10 cellular contexts compared by ENCODE assay signal in the genomic region with DNA sequence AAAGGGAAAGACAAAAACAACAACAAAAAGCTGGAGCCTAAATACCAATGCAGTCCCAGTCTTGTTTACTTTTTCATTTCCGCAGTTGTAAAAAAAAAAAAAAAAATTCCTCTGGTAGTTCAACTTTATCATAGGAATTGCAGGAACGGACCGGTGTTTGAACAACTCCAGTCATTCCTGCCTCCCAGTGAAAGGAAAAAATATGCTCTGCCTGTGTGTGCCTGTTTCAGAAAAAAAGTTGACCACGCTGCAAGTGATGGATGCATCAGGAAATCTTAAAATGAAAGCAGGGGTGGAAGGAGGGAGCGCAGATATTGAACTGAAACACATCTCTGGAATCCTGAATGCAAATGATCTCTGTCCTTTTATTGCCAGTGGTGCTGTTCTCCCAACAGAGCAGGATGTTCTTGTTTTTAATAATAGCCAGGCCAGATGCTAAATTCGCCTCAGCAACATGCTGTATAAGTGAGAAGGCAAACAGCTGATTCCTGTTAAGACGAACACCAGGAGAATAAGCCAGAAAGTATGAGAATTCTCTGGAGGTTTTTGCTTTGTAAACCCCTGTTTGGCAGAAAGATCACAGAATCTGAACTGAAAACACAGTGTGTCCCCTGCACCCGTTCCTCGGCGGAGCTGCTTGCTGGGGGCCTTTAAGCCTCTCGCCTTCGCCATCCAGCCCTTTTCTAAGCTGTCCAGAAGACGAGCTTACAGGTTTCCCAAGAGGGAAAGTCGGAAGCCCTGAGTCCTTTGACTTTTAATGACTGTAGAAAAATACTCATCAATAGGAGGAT.
DNase-seq lines count a peak whose midpoint lies in the region; ATAC-seq and TF ChIP-seq lines count a peak whose summit lies in the region.
"Had no signal": no experiment of that assay in that cellular context is flagged by ENCODE, and none has a peak within 500 bp of the region (broad histone marks: within the 10 kb centered on the region; RNA-seq: fewer than 3 reads in every experiment).

No MANE protein-coding gene starts in this region.

- no peak overlapping the region for H4K91ac ChIP-seq in neuronal stem cell (ENCODE audit: low read depth, low read length, poor library complexity)

- H3K23ac ChIP-seq in neuronal stem cell (ENCODE audit: low read depth, low read length, poor library complexity): no peak overlapping the region

- no peak overlapping the region for H3K9ac ChIP-seq in neuronal stem cell (ENCODE audit: low read depth, low read length, poor library complexity)

- H2AK5ac ChIP-seq in neuronal stem cell (ENCODE audit: low read depth, low read length): no peak overlapping the region

- no peak overlapping the region for H2BK12ac ChIP-seq in neuronal stem cell (ENCODE audit: low read length)

- H2AFZ ChIP-seq in neuronal stem cell (ENCODE audit: low read length): no peak overlapping the region

- no peak overlapping the region for H3K18ac ChIP-seq in neuronal stem cell (ENCODE audit: low read length)

- H2BK15ac ChIP-seq in neuronal stem cell (ENCODE audit: low read length): no peak overlapping the region

- no peak overlapping the region for H3K4ac ChIP-seq in neuronal stem cell (ENCODE audit: low read length)

- H3K27ac ChIP-seq in heart right ventricle (peak overlapping the region in 6 of 10 donors; percentile 13 to 47 (median 39)), gastrocnemius medialis (peak overlapping the region; percentile 54 to 84 (median 66)), neuronal stem cell (replicated peaks; ENCODE audit: low read length) (no peak overlapping the region)

- intact Hi-C loops in heart right ventricle (cut with DNase I) (no loop called here), gastrocnemius medialis (cut with DNase I; ENCODE audit: low total_unique reads) (no loop called here)

- H4K8ac ChIP-seq in neuronal stem cell (ENCODE audit: low read depth, low read length): no peak overlapping the region

- H2BK120ac ChIP-seq in neuronal stem cell (ENCODE audit: low read depth, low read length): no peak overlapping the region

- peak in 1 of 2 donors; percentile 18 for TF ChIP-seq POLR2A in gastrocnemius medialis (IDR thresholded peaks at IDR 0.05)

- H3K4me3 ChIP-seq in WI38 (ENCODE audit: low read depth, low read length) (peak overlapping the region; percentile 48), heart right ventricle (peak overlapping the region in 6 of 10 donors; percentile 2 to 32 (median 30)), gastrocnemius medialis (peak overlapping the region; percentile 40 to 41 (median 41)), neuronal stem cell (ENCODE audit: low read length in 2 of 2) (no peak overlapping the region)

- no peaks in the 10 kb centered on the region for H3K36me3 ChIP-seq in heart right ventricle
- H3K36me3 ChIP-seq in gastrocnemius medialis: no peaks in the 10 kb centered on the region
- no peaks in the 10 kb centered on the region for H3K36me3 ChIP-seq in neuronal stem cell (replicated peaks in 1 of 2; ENCODE audit: control insufficient read depth in 2 of 2, insufficient read depth in 2 of 2, low read length in 2 of 2)

- H2BK5ac ChIP-seq in neuronal stem cell (ENCODE audit: low read length): no peak overlapping the region

- H3K14ac ChIP-seq in neuronal stem cell (ENCODE audit: low read length): no peak overlapping the region

- WGBS in heart right ventricle, 2 donors: 39 to 52% methylated on average over 14 of the region's 14 CpGs
- no CpG with 5 or more reads among the region's 14 CpGs for WGBS in neuronal stem cell (ENCODE audit: extremely low coverage in 2 of 2, insufficient read length in 2 of 2, insufficient replicate concordance in 1 of 2), 2 donors

- H3K4me2 ChIP-seq in neuronal stem cell (ENCODE audit: insufficient read depth, low read length, poor library complexity, severe bottlenecking): no peak overlapping the region

- H3K4me1 ChIP-seq in heart right ventricle: peaks cover 0 to 17% (median 9%) of the 10 kb centered on the region in 9 donors
- peaks cover 14 to 20% of the 10 kb centered on the region in 2 donors for H3K4me1 ChIP-seq in gastrocnemius medialis
- H3K4me1 ChIP-seq in neuronal stem cell (ENCODE audit: control insufficient read depth in 2 of 2, insufficient read depth in 1 of 2, low read depth in 1 of 2, low read length in 2 of 2): peaks cover 6 to 8% of the 10 kb centered on the region in 2 donors

- H3K79me1 ChIP-seq in neuronal stem cell (ENCODE audit: low read depth, low read length): peaks cover 2% of the 10 kb centered on the region

- in situ Hi-C loops in gastrocnemius medialis (cut with MboI; ENCODE audit: low sequenced_read_pairs in 4 of 4): no loop called here

- ATAC-seq in heart right ventricle (peak in 7 of 8 donors; percentile 23 to 90 (median 61)), gastrocnemius medialis (peak; percentile 64 to 96), GM21423 (IDR thresholded peaks at IDR 0.05; ENCODE audit: unreplicated experiment) (no peak)

- H3K9me3 ChIP-seq in heart right ventricle (no peaks in the 10 kb centered on the region), gastrocnemius medialis (no peaks in the 10 kb centered on the region), neuronal stem cell (replicated peaks in 1 of 2; ENCODE audit: control insufficient read depth in 2 of 2, insufficient read depth in 1 of 2, low read depth in 1 of 2, low read length in 2 of 2) (no peaks in the 10 kb centered on the region)

- H3K27me3 ChIP-seq in heart right ventricle: no peaks in the 10 kb centered on the region
- no peaks in the 10 kb centered on the region for H3K27me3 ChIP-seq in gastrocnemius medialis
- H3K27me3 ChIP-seq in neuronal stem cell (ENCODE audit: control insufficient read depth in 3 of 3, insufficient read depth in 3 of 3, low read depth in 1 of 3, low read length in 3 of 3): peaks cover 0 to 2% (median 0%) of the 10 kb centered on the region in 3 experiments

- DNase-seq in EH (ENCODE audit: low read depth): peak; percentile 77
- no peak for DNase-seq in heart right ventricle
- peak in 1 of 2 donors; percentile 15 for DNase-seq in gastrocnemius medialis
- DNase-seq in neuronal stem cell (ENCODE audit: low spot score): no peak
- no peak for DNase-seq in activated naive CD4-positive, alpha-beta T cell (lab: John Stamatoyannopoulos, UW)
- DNase-seq in Kasumi-1 (lab: John Stamatoyannopoulos, UW): no peak
- DNase-seq: activated naive CD4-positive, alpha-beta T cell treated with anti-CD3 and anti-CD28 coated beads for 36 hours; NCI-H446 treated with DMSO at 0.1 percent for 48 hours had no signal

- no peak for TF ChIP-seq CTCF in WI38 (IDR thresholded peaks at IDR 0.05; ENCODE audit: low read depth, low read length)
- TF ChIP-seq CTCF in heart right ventricle (IDR thresholded peaks at IDR 0.05): no peak
- no peak for TF ChIP-seq CTCF in gastrocnemius medialis (IDR thresholded peaks at IDR 0.05 in 4 of 5, conservative IDR thresholded peaks at IDR 0.05 in 1 of 5)

Comparison
In these comparisons a context has a peak if more than half of its experiments do, and no peak if none do; other contexts are left out.
1. H3K4me3 ChIP-seq: peak in WI38 (single experiment), heart right ventricle (6 of 10) and gastrocnemius medialis (4 of 4); none in neuronal stem cell (0 of 2).